In the genomic region with DNA sequence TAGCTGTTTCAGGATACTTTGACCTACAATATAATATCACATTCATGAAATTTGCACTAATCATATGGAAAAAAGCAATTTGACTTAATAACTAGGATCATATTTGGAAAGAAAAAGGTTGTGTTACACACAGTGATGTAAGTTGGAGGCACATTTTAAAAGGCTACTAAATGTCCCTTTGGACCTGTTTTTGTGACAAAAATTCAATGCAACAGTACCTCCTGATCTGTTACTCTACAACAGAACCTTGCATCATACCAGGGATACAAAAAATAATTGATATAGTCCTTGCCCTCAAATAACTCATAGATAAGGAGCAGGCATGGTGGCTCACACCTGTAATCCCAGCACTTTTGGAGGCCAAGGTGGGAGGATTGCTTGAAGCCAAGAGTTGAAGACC, we compare ENCODE assay signal across 21 cellular contexts.
"Had no signal": no experiment of that assay in that cellular context is flagged by ENCODE, and none has a peak within 500 bp of the region (broad histone marks: within the 10 kb centered on the region; RNA-seq: fewer than 3 reads in every experiment).

No MANE protein-coding gene starts in this region.

- H3K4me1 ChIP-seq: esophagus muscularis mucosa, gastrocnemius medialis, left ventricle myocardium inferior, lower lobe of right lung had no signal

- FAIRE-seq: colon, endothelial cell of umbilical vein, islet of Langerhans, keratinocyte had no signal

- H3K9me3 ChIP-seq: esophagus muscularis mucosa, gastrocnemius medialis, heart right ventricle, left ventricle myocardium inferior, lower lobe of right lung, mucosa of descending colon had no signal

- H3K36me3 ChIP-seq: esophagus muscularis mucosa, gastrocnemius medialis, heart right ventricle, left ventricle myocardium inferior, lower lobe of right lung had no signal

- ATAC-seq: gastrocnemius medialis, heart right ventricle, left cardiac atrium, lower lobe of right lung, mucosa of descending colon had no signal

- DNase-seq: dermis blood vessel endothelial cell; dorsolateral prefrontal cortex; effector CD4-positive, alpha-beta T cell; effector memory CD4-positive, alpha-beta T cell; foreskin melanocyte; gastrocnemius medialis; glutamatergic neuron; head of caudate nucleus; heart right ventricle; hippocampal formation; left cardiac atrium; left ventricle myocardium inferior; lower lobe of right lung; mesenchymal stem cell; mucosa of descending colon had no signal

- H3K4me3 ChIP-seq: coronary artery, dorsolateral prefrontal cortex, esophagus muscularis mucosa, gastrocnemius medialis, heart right ventricle, left ventricle myocardium inferior, lower lobe of right lung, mucosa of descending colon had no signal

- H3K27me3 ChIP-seq: dorsolateral prefrontal cortex, esophagus muscularis mucosa, gastrocnemius medialis had no signal

- H3K27ac ChIP-seq: coronary artery, dorsolateral prefrontal cortex, esophagus muscularis mucosa, gastrocnemius medialis, heart right ventricle, left ventricle myocardium inferior, lower lobe of right lung had no signal
